In genomic region chr3:171354706-171355582, GRCh38 we compare ENCODE assay signal across 1 cellular context.
TF ChIP-seq lines count a peak whose summit lies in the region.

No MANE protein-coding gene starts in this region.

TF ChIP-seq in HEK293, 187 proteins besides CTCF, POLR2A, EP300 and RAD21 (continued from another document):
- TF ChIP-seq, protein P1, sequence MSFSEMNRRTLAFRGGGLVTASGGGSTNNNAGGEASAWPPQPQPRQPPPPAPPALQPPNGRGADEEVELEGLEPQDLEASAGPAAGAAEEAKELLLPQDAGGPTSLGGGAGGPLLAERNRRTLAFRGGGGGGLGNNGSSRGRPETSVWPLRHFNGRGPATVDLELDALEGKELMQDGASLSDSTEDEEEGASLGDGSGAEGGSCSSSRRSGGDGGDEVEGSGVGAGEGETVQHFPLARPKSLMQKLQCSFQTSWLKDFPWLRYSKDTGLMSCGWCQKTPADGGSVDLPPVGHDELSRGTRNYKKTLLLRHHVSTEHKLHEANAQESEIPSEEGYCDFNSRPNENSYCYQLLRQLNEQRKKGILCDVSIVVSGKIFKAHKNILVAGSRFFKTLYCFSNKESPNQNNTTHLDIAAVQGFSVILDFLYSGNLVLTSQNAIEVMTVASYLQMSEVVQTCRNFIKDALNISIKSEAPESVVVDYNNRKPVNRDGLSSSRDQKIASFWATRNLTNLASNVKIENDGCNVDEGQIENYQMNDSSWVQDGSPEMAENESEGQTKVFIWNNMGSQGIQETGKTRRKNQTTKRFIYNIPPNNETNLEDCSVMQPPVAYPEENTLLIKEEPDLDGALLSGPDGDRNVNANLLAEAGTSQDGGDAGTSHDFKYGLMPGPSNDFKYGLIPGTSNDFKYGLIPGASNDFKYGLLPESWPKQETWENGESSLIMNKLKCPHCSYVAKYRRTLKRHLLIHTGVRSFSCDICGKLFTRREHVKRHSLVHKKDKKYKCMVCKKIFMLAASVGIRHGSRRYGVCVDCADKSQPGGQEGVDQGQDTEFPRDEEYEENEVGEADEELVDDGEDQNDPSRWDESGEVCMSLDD (tag by site-specific recombination; IDR thresholded peaks at IDR 0.05) = no peak
- TF ChIP-seq GLIS2 (tag by site-specific recombination; IDR thresholded peaks at IDR 0.05) (no peak), INSM2 (tag by site-specific recombination; IDR thresholded peaks at IDR 0.05) (0 out of 2 replicates have a peak, but pooled peaks have one; percentile 11), ZBTB17 (tag by site-specific recombination; IDR thresholded peaks at IDR 0.05) (peak; percentile 44), ZNF837 (tag by site-specific recombination; IDR thresholded peaks at IDR 0.05) (no peak), ZNF555 (tag by site-specific recombination; conservative IDR thresholded peaks at IDR 0.05) (no peak), KLF10 (tag by site-specific recombination; IDR thresholded peaks at IDR 0.05) (no peak), KLF16 (tag by site-specific recombination; IDR thresholded peaks at IDR 0.05) (no peak), ZNF391 (tag by site-specific recombination; IDR thresholded peaks at IDR 0.05; ENCODE audit: borderline replicate concordance, low read depth) (no peak), ZNF121 (tag by site-specific recombination; IDR thresholded peaks at IDR 0.05) (no peak)
- TF ChIP-seq, protein P2, sequence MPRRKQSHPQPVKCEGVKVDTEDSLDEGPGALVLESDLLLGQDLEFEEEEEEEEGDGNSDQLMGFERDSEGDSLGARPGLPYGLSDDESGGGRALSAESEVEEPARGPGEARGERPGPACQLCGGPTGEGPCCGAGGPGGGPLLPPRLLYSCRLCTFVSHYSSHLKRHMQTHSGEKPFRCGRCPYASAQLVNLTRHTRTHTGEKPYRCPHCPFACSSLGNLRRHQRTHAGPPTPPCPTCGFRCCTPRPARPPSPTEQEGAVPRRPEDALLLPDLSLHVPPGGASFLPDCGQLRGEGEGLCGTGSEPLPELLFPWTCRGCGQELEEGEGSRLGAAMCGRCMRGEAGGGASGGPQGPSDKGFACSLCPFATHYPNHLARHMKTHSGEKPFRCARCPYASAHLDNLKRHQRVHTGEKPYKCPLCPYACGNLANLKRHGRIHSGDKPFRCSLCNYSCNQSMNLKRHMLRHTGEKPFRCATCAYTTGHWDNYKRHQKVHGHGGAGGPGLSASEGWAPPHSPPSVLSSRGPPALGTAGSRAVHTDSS (tag by site-specific recombination; IDR thresholded peaks at IDR 0.05) = no peak
- TF ChIP-seq, protein P3, sequence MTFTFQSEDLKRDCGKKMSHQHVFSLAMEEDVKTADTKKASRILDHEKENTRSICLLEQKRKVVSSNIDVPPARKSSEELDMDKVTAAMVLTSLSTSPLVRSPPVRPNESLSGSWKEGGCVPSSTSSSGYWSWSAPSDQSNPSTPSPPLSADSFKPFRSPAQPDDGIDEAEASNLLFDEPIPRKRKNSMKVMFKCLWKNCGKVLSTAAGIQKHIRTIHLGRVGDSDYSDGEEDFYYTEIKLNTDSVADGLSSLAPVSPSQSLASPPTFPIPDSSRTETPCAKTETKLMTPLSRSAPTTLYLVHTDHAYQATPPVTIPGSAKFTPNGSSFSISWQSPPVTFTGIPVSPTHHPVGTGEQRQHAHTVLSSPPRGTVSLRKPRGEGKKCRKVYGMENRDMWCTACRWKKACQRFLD (tag by site-specific recombination; IDR thresholded peaks at IDR 0.05) = no peak
